ENCODE assay signal across 8 cellular contexts in genomic region chr15:90300988-90301715, GRCh38. TPM values are rescaled to one million over a fixed set of nuclear protein-coding genes. Genes with fewer than 3 reads are reported as not detected.
DNase-seq lines count a peak whose midpoint lies in the region; ATAC-seq and TF ChIP-seq lines count a peak whose summit lies in the region.

No MANE protein-coding gene starts in this region.

- H3K36me3 ChIP-seq in PC-3 (ENCODE audit: low read depth, low read length), result no peaks in the 10 kb centered on the region

- CTCF ChIA-PET in PC-3 (lab: Charles Lee), result interaction anchor here (1.0 kb wide), 1 partner anchor 10 kb away, joined by 3 read pairs; no protein-coding TSS in a partner anchor

- no peaks in the 10 kb centered on the region for H3K9me3 ChIP-seq in PC-3 (ENCODE audit: low read length)

- no peak overlapping the region for H3K27ac ChIP-seq in PC-3 (ENCODE audit: low read length)

- peak overlapping the region; percentile 60 for H2AFZ ChIP-seq in PC-3 (ENCODE audit: low read length)

- H3K4me3 Mint-ChIP-seq in activated T-helper 2 cell treated with anti-CD3 and anti-CD28 coated beads, Interferon-gamma antibody, Interleukin-2, Interleukin-4, amounts not matched to agents 10 μg/mL and 5 μg/mL and 100 μg/mL, durations not matched to agents 14 hours and 24 hours and 36 hours (ENCODE audit: low read depth), result no peak overlapping the region

- H3K9ac ChIP-seq in PC-3 (ENCODE audit: low read length), result no peak overlapping the region

- peaks cover 35% of the 10 kb centered on the region for H3K4me1 Mint-ChIP-seq in activated T-helper 2 cell treated with anti-CD3 and anti-CD28 coated beads, Interferon-gamma antibody, Interleukin-2, Interleukin-4, amounts not matched to agents 10 μg/mL and 5 μg/mL and 100 μg/mL, durations not matched to agents 14 hours and 24 hours and 36 hours (ENCODE audit: low read depth)

- H3K4me3 ChIP-seq in PC-3 (ENCODE audit: low read length), result no peak overlapping the region

- no peaks in the 10 kb centered on the region for H3K9me3 Mint-ChIP-seq in activated T-helper 2 cell treated with anti-CD3 and anti-CD28 coated beads, Interferon-gamma antibody, Interleukin-2, Interleukin-4, amounts not matched to agents 10 μg/mL and 5 μg/mL and 100 μg/mL, durations not matched to agents 14 hours and 24 hours and 36 hours

- no peaks in the 10 kb centered on the region for H3K27me3 ChIP-seq in PC-3 (ENCODE audit: low read length)

- H3K79me2 ChIP-seq in PC-3 (ENCODE audit: low read length), result no peaks in the 10 kb centered on the region

- TF ChIP-seq CTCF in PC-3 (conservative IDR thresholded peaks at IDR 0.05; ENCODE audit: low read depth, low read length), result peak; percentile 85

- no peak overlapping the region for H3K27ac Mint-ChIP-seq in activated T-helper 2 cell treated with anti-CD3 and anti-CD28 coated beads, Interferon-gamma antibody, Interleukin-2, Interleukin-4, amounts not matched to agents 10 μg/mL and 5 μg/mL and 100 μg/mL, durations not matched to agents 14 hours and 24 hours and 36 hours

- H3K4me2 ChIP-seq in PC-3 (ENCODE audit: low read length), result no peak overlapping the region

- no peaks in the 10 kb centered on the region for H3K4me1 ChIP-seq in PC-3 (ENCODE audit: insufficient read depth, low read length)

- no peak for ATAC-seq in PC-3
- ATAC-seq in GM21825 (IDR thresholded peaks at IDR 0.05; ENCODE audit: unreplicated experiment), result no peak
- no peak for ATAC-seq in GM19467 (IDR thresholded peaks at IDR 0.05; ENCODE audit: unreplicated experiment)

- no peaks in the 10 kb centered on the region for H3K9me2 ChIP-seq in PC-3 (replicated peaks; ENCODE audit: low read length)

- no peaks in the 10 kb centered on the region for H3F3A ChIP-seq in PC-3 (ENCODE audit: low read length, unreplicated experiment)

- H3K36me3 Mint-ChIP-seq in activated T-helper 2 cell treated with anti-CD3 and anti-CD28 coated beads, Interferon-gamma antibody, Interleukin-2, Interleukin-4, amounts not matched to agents 10 μg/mL and 5 μg/mL and 100 μg/mL, durations not matched to agents 14 hours and 24 hours and 36 hours (ENCODE audit: low read depth), result no peaks in the 10 kb centered on the region

- no peaks in the 10 kb centered on the region for H4K20me1 ChIP-seq in PC-3 (ENCODE audit: low read length)

- POLR2A ChIA-PET in PC-3 (lab: Charles Lee; ENCODE audit: unreplicated experiment), result no interaction called here

- H3K27me3 Mint-ChIP-seq in activated T-helper 2 cell treated with anti-CD3 and anti-CD28 coated beads, Interferon-gamma antibody, Interleukin-2, Interleukin-4, amounts not matched to agents 10 μg/mL and 5 μg/mL and 100 μg/mL, durations not matched to agents 14 hours and 24 hours and 36 hours (ENCODE audit: low read depth), result peaks cover 3% of the 10 kb centered on the region

- DNase-seq in activated gamma-delta T cell treated with Interleukin-2 at 50 U/mL for 16 hours (peak; percentile 56), activated gamma-delta T cell (lab: John Stamatoyannopoulos, UW) (no peak), PC-3 (peak; percentile 64), glomerular visceral epithelial cell (ENCODE audit: extremely low spot score) (peak; percentile 72), retina (peak; percentile 65)
- peak; percentile 42 for DNase-seq in activated T-helper 2 cell treated with anti-CD3 and anti-CD28 coated beads, Interferon-gamma antibody, Interleukin-2, Interleukin-4, amounts not matched to agents 10 μg/mL and 5 μg/mL and 100 μg/mL, durations not matched to agents 14 hours and 24 hours and 36 hours (ENCODE audit: low spot score)

- no TSS peak for BruUV-seq in PC-3 (replicated peaks; lab: Mats Ljungman, UMichigan)

- intact Hi-C loops in PC-3 (cut with micrococcal nuclease), result no loop called here
- intact Hi-C loops in activated T-helper 2 cell treated with anti-CD3 and anti-CD28 coated beads, Interferon-gamma antibody, Interleukin-2, Interleukin-4, amounts not matched to agents 10 μg/mL and 5 μg/mL and 100 μg/mL, durations not matched to agents 14 hours and 24 hours and 36 hours (cut with micrococcal nuclease), result no loop called here

RNA-seq across cellular contexts. Expression of gene NGRN, which starts 35.7 kb away (rescaled TPM):
- total RNA-seq in PC-3 (2014; rRNA removed), result 99.3 and 114 TPM in 2 replicates
- total RNA-seq in activated T-helper 2 cell treated with anti-CD3 and anti-CD28 coated beads, Interferon-gamma antibody, Interleukin-2, Interleukin-4, amounts not matched to agents 10 μg/mL and 5 μg/mL and 100 μg/mL, durations not matched to agents 14 hours and 24 hours and 36 hours, result 37.1 and 40.3 TPM in 2 replicates

RNA-seq across cellular contexts. Expression of gene ZNF774, which starts 50.9 kb away (rescaled TPM):
- 1.1 and 1.9 TPM in 2 replicates for total RNA-seq in PC-3 (2014; rRNA removed)
- total RNA-seq in activated T-helper 2 cell treated with anti-CD3 and anti-CD28 coated beads, Interferon-gamma antibody, Interleukin-2, Interleukin-4, amounts not matched to agents 10 μg/mL and 5 μg/mL and 100 μg/mL, durations not matched to agents 14 hours and 24 hours and 36 hours, result 2.7 and 3.6 TPM in 2 replicates

RNA-seq across cellular contexts. Expression of gene TTLL13, which starts 51.8 kb away (rescaled TPM):
- total RNA-seq in PC-3 (2014; rRNA removed), result not detected in 2 replicates
- 0.34 and 1.3 TPM in 2 replicates for total RNA-seq in activated T-helper 2 cell treated with anti-CD3 and anti-CD28 coated beads, Interferon-gamma antibody, Interleukin-2, Interleukin-4, amounts not matched to agents 10 μg/mL and 5 μg/mL and 100 μg/mL, durations not matched to agents 14 hours and 24 hours and 36 hours
